1 cellular context compared by ENCODE assay signal in the genomic region with DNA sequence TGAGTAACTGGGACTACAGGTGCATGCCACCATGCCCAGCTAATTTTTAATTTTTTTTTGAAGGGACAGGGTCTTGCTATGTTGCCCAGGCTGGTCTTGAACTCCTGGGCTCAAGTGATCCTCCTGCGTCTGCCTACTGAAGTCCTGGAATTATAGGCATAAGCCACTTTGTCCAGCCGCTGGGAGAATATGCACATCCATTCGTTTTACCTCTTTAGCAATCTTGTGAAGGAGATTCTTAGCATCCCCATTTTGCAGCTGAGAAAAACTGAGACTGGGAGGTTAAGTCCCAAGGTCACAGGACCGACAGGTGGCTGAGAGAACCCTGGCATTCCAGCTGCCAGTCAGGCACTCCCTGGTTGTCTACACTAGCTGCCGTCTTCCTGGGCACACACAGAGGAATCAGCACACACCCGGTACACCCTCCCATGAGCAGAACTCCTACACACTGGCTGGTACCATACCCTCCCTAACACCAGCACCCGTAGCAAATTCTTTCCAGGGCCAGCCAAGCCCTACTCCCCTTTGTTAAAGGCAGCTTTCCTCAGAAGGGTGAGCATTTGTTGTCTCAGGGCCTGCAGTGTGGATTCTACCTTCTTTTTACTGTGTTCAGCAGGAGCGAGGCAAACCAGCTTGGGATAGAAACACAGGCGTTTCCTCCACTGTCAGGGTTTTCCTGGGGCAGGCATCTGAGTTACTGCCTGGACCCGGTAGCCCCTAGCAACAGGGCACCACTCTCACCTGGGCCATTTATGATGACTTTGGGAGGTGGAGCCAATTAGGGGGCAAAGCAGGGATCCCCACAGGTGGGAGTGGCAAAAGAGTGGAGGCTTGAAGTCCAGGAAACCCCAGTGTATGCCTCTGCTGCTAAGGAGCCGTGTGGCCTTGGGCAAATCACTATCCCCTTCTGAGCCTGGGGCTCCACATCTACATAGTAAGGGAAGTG.
TF ChIP-seq lines count a peak whose summit lies in the region.

No MANE protein-coding gene starts in this region.

TF ChIP-seq in K562, 482 proteins besides CTCF, POLR2A, EP300 and RAD21:
- TF ChIP-seq TSHZ1 (CRISPR knock-in tag; IDR thresholded peaks at IDR 0.05): no peak
- no peak for TF ChIP-seq ZNF384 (IDR thresholded peaks at IDR 0.05; ENCODE audit: low read depth, low read length)
- no peak for TF ChIP-seq DMBX1 (CRISPR knock-in tag; IDR thresholded peaks at IDR 0.05; ENCODE audit: borderline replicate concordance)
- peak; percentile 89 for TF ChIP-seq BCOR (IDR thresholded peaks at IDR 0.05)
- peak; percentile 64 to 77; a peak in 3 of 4 replicates for TF ChIP-seq KDM1A (IDR thresholded peaks at IDR 0.05)
- TF ChIP-seq ZNF584 (CRISPR knock-in tag; IDR thresholded peaks at IDR 0.05; ENCODE audit: low read depth): 0 out of 2 replicates have a peak, but pooled peaks have one; percentile 2
- 0 out of 4 replicates have a peak, but pooled peaks of 1 of the 2 experiments have one; percentile 35 for TF ChIP-seq RCOR1 (IDR thresholded peaks at IDR 0.05; ENCODE audit: borderline replicate concordance in 1 of 2, low read depth in 2 of 2, low read length in 2 of 2)
- TF ChIP-seq ESRRA (IDR thresholded peaks at IDR 0.05; ENCODE audit: borderline replicate concordance, low read depth): peak; percentile 99
- no peak for TF ChIP-seq ZSCAN32 (CRISPR knock-in tag; IDR thresholded peaks at IDR 0.05)
- TF ChIP-seq ZNF121 (CRISPR knock-in tag; conservative IDR thresholded peaks at IDR 0.05): peak; percentile 95
- no peak for TF ChIP-seq ZBTB9 (CRISPR knock-in tag; IDR thresholded peaks at IDR 0.05)
- TF ChIP-seq RBM25 (IDR thresholded peaks at IDR 0.05; ENCODE audit: low read depth, low read length, severe bottlenecking): peak; percentile 90
- TF ChIP-seq, protein P1, sequence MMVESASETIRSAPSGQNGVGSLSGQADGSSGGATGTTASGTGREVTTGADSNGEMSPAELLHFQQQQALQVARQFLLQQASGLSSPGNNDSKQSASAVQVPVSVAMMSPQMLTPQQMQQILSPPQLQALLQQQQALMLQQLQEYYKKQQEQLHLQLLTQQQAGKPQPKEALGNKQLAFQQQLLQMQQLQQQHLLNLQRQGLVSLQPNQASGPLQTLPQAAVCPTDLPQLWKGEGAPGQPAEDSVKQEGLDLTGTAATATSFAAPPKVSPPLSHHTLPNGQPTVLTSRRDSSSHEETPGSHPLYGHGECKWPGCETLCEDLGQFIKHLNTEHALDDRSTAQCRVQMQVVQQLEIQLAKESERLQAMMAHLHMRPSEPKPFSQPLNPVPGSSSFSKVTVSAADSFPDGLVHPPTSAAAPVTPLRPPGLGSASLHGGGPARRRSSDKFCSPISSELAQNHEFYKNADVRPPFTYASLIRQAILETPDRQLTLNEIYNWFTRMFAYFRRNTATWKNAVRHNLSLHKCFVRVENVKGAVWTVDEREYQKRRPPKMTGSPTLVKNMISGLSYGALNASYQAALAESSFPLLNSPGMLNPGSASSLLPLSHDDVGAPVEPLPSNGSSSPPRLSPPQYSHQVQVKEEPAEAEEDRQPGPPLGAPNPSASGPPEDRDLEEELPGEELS (CRISPR knock-in tag; IDR thresholded peaks at IDR 0.05; ENCODE audit: borderline replicate concordance): no peak
- TF ChIP-seq RFX1 (IDR thresholded peaks at IDR 0.05): peak; percentile 65
- TF ChIP-seq, protein P2, sequence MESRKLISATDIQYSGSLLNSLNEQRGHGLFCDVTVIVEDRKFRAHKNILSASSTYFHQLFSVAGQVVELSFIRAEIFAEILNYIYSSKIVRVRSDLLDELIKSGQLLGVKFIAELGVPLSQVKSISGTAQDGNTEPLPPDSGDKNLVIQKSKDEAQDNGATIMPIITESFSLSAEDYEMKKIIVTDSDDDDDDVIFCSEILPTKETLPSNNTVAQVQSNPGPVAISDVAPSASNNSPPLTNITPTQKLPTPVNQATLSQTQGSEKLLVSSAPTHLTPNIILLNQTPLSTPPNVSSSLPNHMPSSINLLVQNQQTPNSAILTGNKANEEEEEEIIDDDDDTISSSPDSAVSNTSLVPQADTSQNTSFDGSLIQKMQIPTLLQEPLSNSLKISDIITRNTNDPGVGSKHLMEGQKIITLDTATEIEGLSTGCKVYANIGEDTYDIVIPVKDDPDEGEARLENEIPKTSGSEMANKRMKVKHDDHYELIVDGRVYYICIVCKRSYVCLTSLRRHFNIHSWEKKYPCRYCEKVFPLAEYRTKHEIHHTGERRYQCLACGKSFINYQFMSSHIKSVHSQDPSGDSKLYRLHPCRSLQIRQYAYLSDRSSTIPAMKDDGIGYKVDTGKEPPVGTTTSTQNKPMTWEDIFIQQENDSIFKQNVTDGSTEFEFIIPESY (CRISPR knock-in tag; IDR thresholded peaks at IDR 0.05): no peak
- TF ChIP-seq, protein P3, sequence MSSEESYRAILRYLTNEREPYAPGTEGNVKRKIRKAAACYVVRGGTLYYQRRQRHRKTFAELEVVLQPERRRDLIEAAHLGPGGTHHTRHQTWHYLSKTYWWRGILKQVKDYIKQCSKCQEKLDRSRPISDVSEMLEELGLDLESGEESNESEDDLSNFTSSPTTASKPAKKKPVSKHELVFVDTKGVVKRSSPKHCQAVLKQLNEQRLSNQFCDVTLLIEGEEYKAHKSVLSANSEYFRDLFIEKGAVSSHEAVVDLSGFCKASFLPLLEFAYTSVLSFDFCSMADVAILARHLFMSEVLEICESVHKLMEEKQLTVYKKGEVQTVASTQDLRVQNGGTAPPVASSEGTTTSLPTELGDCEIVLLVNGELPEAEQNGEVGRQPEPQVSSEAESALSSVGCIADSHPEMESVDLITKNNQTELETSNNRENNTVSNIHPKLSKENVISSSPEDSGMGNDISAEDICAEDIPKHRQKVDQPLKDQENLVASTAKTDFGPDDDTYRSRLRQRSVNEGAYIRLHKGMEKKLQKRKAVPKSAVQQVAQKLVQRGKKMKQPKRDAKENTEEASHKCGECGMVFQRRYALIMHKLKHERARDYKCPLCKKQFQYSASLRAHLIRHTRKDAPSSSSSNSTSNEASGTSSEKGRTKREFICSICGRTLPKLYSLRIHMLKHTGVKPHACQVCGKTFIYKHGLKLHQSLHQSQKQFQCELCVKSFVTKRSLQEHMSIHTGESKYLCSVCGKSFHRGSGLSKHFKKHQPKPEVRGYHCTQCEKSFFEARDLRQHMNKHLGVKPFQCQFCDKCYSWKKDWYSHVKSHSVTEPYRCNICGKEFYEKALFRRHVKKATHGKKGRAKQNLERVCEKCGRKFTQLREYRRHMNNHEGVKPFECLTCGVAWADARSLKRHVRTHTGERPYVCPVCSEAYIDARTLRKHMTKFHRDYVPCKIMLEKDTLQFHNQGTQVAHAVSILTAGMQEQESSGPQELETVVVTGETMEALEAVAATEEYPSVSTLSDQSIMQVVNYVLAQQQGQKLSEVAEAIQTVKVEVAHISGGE (CRISPR knock-in tag; IDR thresholded peaks at IDR 0.05): no peak
- no peak for TF ChIP-seq ZHX1 (conservative IDR thresholded peaks at IDR 0.05; ENCODE audit: low read length)
- TF ChIP-seq ARID1B (IDR thresholded peaks at IDR 0.05): no peak
- no peak for TF ChIP-seq ZFP1 (CRISPR knock-in tag; IDR thresholded peaks at IDR 0.05)
- TF ChIP-seq ADNP (tag; IDR thresholded peaks at IDR 0.05): peak; percentile 35; the same call in 1 of the 2 replicates
- no peak for TF ChIP-seq PHB2 (IDR thresholded peaks at IDR 0.05; ENCODE audit: low read depth)
- no peak for TF ChIP-seq PREB (CRISPR knock-in tag; IDR thresholded peaks at IDR 0.05)
